11 cellular contexts compared by ENCODE assay signal in genomic region chr19:44912854-44913253, GRCh38. TPM values are rescaled to one million over a fixed set of nuclear protein-coding genes. Genes with fewer than 3 reads are reported as not detected.
DNase-seq lines count a peak whose midpoint lies in the region; ATAC-seq and TF ChIP-seq lines count a peak whose summit lies in the region.
"Had no signal": no experiment of that assay in that cellular context is flagged by ENCODE, and none has a peak within 500 bp of the region (broad histone marks: within the 10 kb centered on the region; RNA-seq: fewer than 3 reads in every experiment).

No MANE protein-coding gene starts in this region.

- no peak overlapping the region for H3K4me3 Mint-ChIP-seq in activated T-helper 2 cell treated with anti-CD3 and anti-CD28 coated beads, Interferon-gamma antibody, Interleukin-2, Interleukin-4, amounts not matched to agents 10 μg/mL and 5 μg/mL and 100 μg/mL, durations not matched to agents 14 hours and 24 hours and 36 hours (ENCODE audit: low read depth)
- H3K4me3 Mint-ChIP-seq in mesothelial cell of epicardium = peak overlapping the region; percentile 26

- H3K4me1 Mint-ChIP-seq in activated T-helper 2 cell treated with anti-CD3 and anti-CD28 coated beads, Interferon-gamma antibody, Interleukin-2, Interleukin-4, amounts not matched to agents 10 μg/mL and 5 μg/mL and 100 μg/mL, durations not matched to agents 14 hours and 24 hours and 36 hours (ENCODE audit: low read depth) = peaks cover 27% of the 10 kb centered on the region
- H3K4me1 Mint-ChIP-seq in mesothelial cell of epicardium = peaks cover 30% of the 10 kb centered on the region

- TF ChIP-seq CTCF in mesothelial cell of epicardium (IDR thresholded peaks at IDR 0.05; ENCODE audit: unreplicated experiment) = no peak

- H3K36me3 Mint-ChIP-seq in activated T-helper 2 cell treated with anti-CD3 and anti-CD28 coated beads, Interferon-gamma antibody, Interleukin-2, Interleukin-4, amounts not matched to agents 10 μg/mL and 5 μg/mL and 100 μg/mL, durations not matched to agents 14 hours and 24 hours and 36 hours (ENCODE audit: low read depth) = no peaks in the 10 kb centered on the region
- H3K36me3 Mint-ChIP-seq in mesothelial cell of epicardium = peaks cover 6% of the 10 kb centered on the region

- DNase-seq in Ammon's horn (ENCODE audit: low spot score) (peak; percentile 94), mesothelial cell of epicardium (ENCODE audit: low spot score in 2 of 2, unreplicated experiment in 2 of 2) (no peak), COLO829 (ENCODE audit: low spot score) (no peak), NOMO-1 (lab: John Stamatoyannopoulos, UW; ENCODE audit: unreplicated experiment in 2 of 2) (no peak)
- DNase-seq in activated T-helper 2 cell treated with anti-CD3 and anti-CD28 coated beads, Interferon-gamma antibody, Interleukin-2, Interleukin-4, amounts not matched to agents 10 μg/mL and 5 μg/mL and 100 μg/mL, durations not matched to agents 14 hours and 24 hours and 36 hours (ENCODE audit: low spot score) = no peak
- DNase-seq: activated CD4-positive, alpha-beta T cell treated with anti-CD3 and anti-CD28 coated beads for 4 hours; NCI-H2081 treated with DMSO at 0.1 percent for 48 hours had no signal

- H3K9me3 Mint-ChIP-seq in activated T-helper 2 cell treated with anti-CD3 and anti-CD28 coated beads, Interferon-gamma antibody, Interleukin-2, Interleukin-4, amounts not matched to agents 10 μg/mL and 5 μg/mL and 100 μg/mL, durations not matched to agents 14 hours and 24 hours and 36 hours = no peaks in the 10 kb centered on the region
- no peaks in the 10 kb centered on the region for H3K9me3 Mint-ChIP-seq in mesothelial cell of epicardium

- peaks cover 7% of the 10 kb centered on the region for H3K27me3 Mint-ChIP-seq in activated T-helper 2 cell treated with anti-CD3 and anti-CD28 coated beads, Interferon-gamma antibody, Interleukin-2, Interleukin-4, amounts not matched to agents 10 μg/mL and 5 μg/mL and 100 μg/mL, durations not matched to agents 14 hours and 24 hours and 36 hours (ENCODE audit: low read depth)
- no peaks in the 10 kb centered on the region for H3K27me3 Mint-ChIP-seq in mesothelial cell of epicardium (ENCODE audit: low read depth)

- H3K27ac Mint-ChIP-seq in activated T-helper 2 cell treated with anti-CD3 and anti-CD28 coated beads, Interferon-gamma antibody, Interleukin-2, Interleukin-4, amounts not matched to agents 10 μg/mL and 5 μg/mL and 100 μg/mL, durations not matched to agents 14 hours and 24 hours and 36 hours = peak overlapping the region; percentile 63
- no peak overlapping the region for H3K27ac Mint-ChIP-seq in mesothelial cell of epicardium

- no peak for ATAC-seq in GM21360 (IDR thresholded peaks at IDR 0.05; ENCODE audit: unreplicated experiment)

- intact Hi-C loops in activated T-helper 2 cell treated with anti-CD3 and anti-CD28 coated beads, Interferon-gamma antibody, Interleukin-2, Interleukin-4, amounts not matched to agents 10 μg/mL and 5 μg/mL and 100 μg/mL, durations not matched to agents 14 hours and 24 hours and 36 hours (cut with micrococcal nuclease) = no loop called here

RNA-seq across cellular contexts. Expression of gene APOC1, which starts 1.6 kb away (rescaled TPM):
- total RNA-seq in activated T-helper 2 cell treated with anti-CD3 and anti-CD28 coated beads, Interferon-gamma antibody, Interleukin-2, Interleukin-4, amounts not matched to agents 10 μg/mL and 5 μg/mL and 100 μg/mL, durations not matched to agents 14 hours and 24 hours and 36 hours = 3.1 and 6.4 TPM in 2 replicates
- 18.6 to 20.0 TPM (median 18.6 TPM) in 3 replicates for total RNA-seq in mesothelial cell of epicardium

RNA-seq across cellular contexts. Expression of gene APOE, which starts 7.3 kb away (rescaled TPM):
- 0.94 TPM in 2 replicates for total RNA-seq in activated T-helper 2 cell treated with anti-CD3 and anti-CD28 coated beads, Interferon-gamma antibody, Interleukin-2, Interleukin-4, amounts not matched to agents 10 μg/mL and 5 μg/mL and 100 μg/mL, durations not matched to agents 14 hours and 24 hours and 36 hours
- 285 to 290 TPM (median 289 TPM) in 3 replicates for total RNA-seq in mesothelial cell of epicardium

RNA-seq across cellular contexts. Expression of gene TOMM40, which starts 21.8 kb away (rescaled TPM):
- 152 and 156 TPM in 2 replicates for total RNA-seq in activated T-helper 2 cell treated with anti-CD3 and anti-CD28 coated beads, Interferon-gamma antibody, Interleukin-2, Interleukin-4, amounts not matched to agents 10 μg/mL and 5 μg/mL and 100 μg/mL, durations not matched to agents 14 hours and 24 hours and 36 hours
- total RNA-seq in mesothelial cell of epicardium = 47.7 to 49.8 TPM (median 47.8 TPM) in 3 replicates

RNA-seq across cellular contexts. Expression of gene APOC4, which starts 29.2 kb away (rescaled TPM):
- total RNA-seq in activated T-helper 2 cell treated with anti-CD3 and anti-CD28 coated beads, Interferon-gamma antibody, Interleukin-2, Interleukin-4, amounts not matched to agents 10 μg/mL and 5 μg/mL and 100 μg/mL, durations not matched to agents 14 hours and 24 hours and 36 hours = not detected in 2 replicates
- total RNA-seq in mesothelial cell of epicardium = not detected in 3 replicates
- total RNA-seq: epithelial cell of proximal tubule, HT-29, kidney epithelial cell had no signal

RNA-seq across cellular contexts. Expression of gene APOC2, which starts 33.0 kb away (rescaled TPM):
- not detected in 2 replicates for total RNA-seq in activated T-helper 2 cell treated with anti-CD3 and anti-CD28 coated beads, Interferon-gamma antibody, Interleukin-2, Interleukin-4, amounts not matched to agents 10 μg/mL and 5 μg/mL and 100 μg/mL, durations not matched to agents 14 hours and 24 hours and 36 hours
- total RNA-seq in mesothelial cell of epicardium = not detected in 3 replicates
- total RNA-seq: epithelial cell of proximal tubule, HT-29, kidney epithelial cell had no signal

Comparison
In these comparisons a context has a peak if more than half of its experiments do, and no peak if none do; other contexts are left out.
1. RNA of gene APOE, which starts 7.3 kb away (total RNA-seq): 285 to 290 TPM in mesothelial cell of epicardium; 0.94 TPM in activated T-helper 2 cell treated with anti-CD3 and anti-CD28 coated beads, Interferon-gamma antibody, Interleukin-2, Interleukin-4, amounts not matched to agents 10 μg/mL and 5 μg/mL and 100 μg/mL, durations not matched to agents 14 hours and 24 hours and 36 hours; every median in the first group is over 100 times any median in the second.